ENCODE assay signal across 19 cellular contexts in genomic region chr12:57823908-57824640, GRCh38. TPM values are rescaled to one million over a fixed set of nuclear protein-coding genes. Genes with fewer than 3 reads are reported as not detected.
"Had no signal": no experiment of that assay in that cellular context is flagged by ENCODE, and none has a peak within 500 bp of the region (broad histone marks: within the 10 kb centered on the region; RNA-seq: fewer than 3 reads in every experiment).

No MANE protein-coding gene starts in this region.

- H3K9me3 Mint-ChIP-seq: activated B cell treated with CpG ODN at 0.5 μM for 24 hours; activated CD4-positive, alpha-beta T cell treated with anti-CD3 and anti-CD28 coated beads, Interleukin-2, amount 10 ng/mL, durations not matched to agents 7 days and 5 days; activated naive CD4-positive, alpha-beta T cell treated with anti-CD3 and anti-CD28 coated beads for 36 hours; activated T-helper 2 cell treated with anti-CD3 and anti-CD28 coated beads, Interferon-gamma antibody, Interleukin-2, Interleukin-4, amounts not matched to agents 10 μg/mL and 5 μg/mL and 100 μg/mL, durations not matched to agents 14 hours and 24 hours and 36 hours; brain; nephron; T-helper 2 cell treated with Interferon-gamma antibody and Interleukin-4, amounts not matched to agents 5 μg/mL and 100 μg/mL, for 36 hours had no signal

- H3K4me3 ChIP-seq: prostate gland, tibial artery, vagina had no signal

- H3K4me1 ChIP-seq: prostate gland had no signal

- H3K27ac ChIP-seq: tibial artery, vagina had no signal

- H3K4me1 Mint-ChIP-seq: brain had no signal

- H3K27me3 ChIP-seq: tibial artery, vagina had no signal

- H3K9me3 ChIP-seq: prostate gland, tibial artery, vagina had no signal

- H3K4me3 Mint-ChIP-seq: activated B cell treated with CpG ODN at 0.5 μM for 24 hours; activated CD4-positive, alpha-beta T cell treated with anti-CD3 and anti-CD28 coated beads, Interleukin-2, amount 10 ng/mL, durations not matched to agents 7 days and 5 days; activated naive CD4-positive, alpha-beta T cell treated with anti-CD3 and anti-CD28 coated beads for 36 hours; brain; nephron; T-helper 2 cell treated with Interferon-gamma antibody and Interleukin-4, amounts not matched to agents 5 μg/mL and 100 μg/mL, for 36 hours had no signal

- H3K27ac Mint-ChIP-seq: activated B cell treated with CpG ODN at 0.5 μM for 24 hours; activated CD4-positive, alpha-beta T cell treated with anti-CD3 and anti-CD28 coated beads, Interleukin-2, amount 10 ng/mL, durations not matched to agents 7 days and 5 days; activated naive CD4-positive, alpha-beta T cell treated with anti-CD3 and anti-CD28 coated beads for 36 hours; activated T-helper 2 cell treated with anti-CD3 and anti-CD28 coated beads, Interferon-gamma antibody, Interleukin-2, Interleukin-4, amounts not matched to agents 10 μg/mL and 5 μg/mL and 100 μg/mL, durations not matched to agents 14 hours and 24 hours and 36 hours; nephron had no signal

- H3K27me3 Mint-ChIP-seq: activated B cell treated with CpG ODN at 0.5 μM for 24 hours; activated CD4-positive, alpha-beta T cell treated with anti-CD3 and anti-CD28 coated beads, Interleukin-2, amount 10 ng/mL, durations not matched to agents 7 days and 5 days had no signal

- ATAC-seq: left lobe of liver, sciatic nerve had no signal

- FAIRE-seq: frontal cortex had no signal

- DNase-seq: activated B cell treated with CpG ODN at 0.5 μM for 24 hours; activated CD4-positive, alpha-beta T cell treated with anti-CD3 and anti-CD28 coated beads, Interleukin-2, amount 10 ng/mL, durations not matched to agents 7 days and 5 days; activated naive CD4-positive, alpha-beta T cell treated with anti-CD3 and anti-CD28 coated beads for 36 hours; amygdala; effector memory CD4-positive, alpha-beta T cell; islet precursor cell; mesendoderm; SW 1271; tibial artery had no signal

RNA-seq across cellular contexts. Expression of gene AVIL, which starts 5.5 kb away (rescaled TPM):
- total RNA-seq: epithelial cell of proximal tubule had no signal
